11 cellular contexts compared by ENCODE assay signal in genomic region chr4:93749351-93749761, GRCh38.
DNase-seq lines count a peak whose midpoint lies in the region; ATAC-seq and TF ChIP-seq lines count a peak whose summit lies in the region.
"Had no signal": no experiment of that assay in that cellular context is flagged by ENCODE, and none has a peak within 500 bp of the region (broad histone marks: within the 10 kb centered on the region; RNA-seq: fewer than 3 reads in every experiment).

No MANE protein-coding gene starts in this region.

- no peaks in the 10 kb centered on the region for H3K27me3 ChIP-seq in testis

- H3K9me3 ChIP-seq in testis, result no peaks in the 10 kb centered on the region
- H3K9me3 ChIP-seq: psoas muscle had no signal

- H3K4me1 ChIP-seq in testis, result no peaks in the 10 kb centered on the region
- H3K4me1 ChIP-seq: psoas muscle had no signal

- no peak for TF ChIP-seq CTCF in GM12865 (IDR thresholded peaks at IDR 0.05; ENCODE audit: insufficient read depth, low read depth, low read length, missing control alignments)
- TF ChIP-seq CTCF in testis (IDR thresholded peaks at IDR 0.05), result no peak
- no peak for TF ChIP-seq CTCF in glutamatergic neuron (IDR thresholded peaks at IDR 0.05; ENCODE audit: partially characterized antibody, unreplicated experiment)

- no peaks in the 10 kb centered on the region for H3K36me3 ChIP-seq in testis (ENCODE audit: low read depth, missing control alignments)

- peak overlapping the region; percentile 4 for H3K4me3 ChIP-seq in GM12865 (ENCODE audit: low read depth, low read length)
- H3K4me3 ChIP-seq in testis, result no peak overlapping the region
- H3K4me3 ChIP-seq: K562, psoas muscle had no signal

- peak; percentile 63 for DNase-seq in GM12865 (ENCODE audit: low read depth)
- no peak for DNase-seq in testis
- DNase-seq in NCI-H1694 (lab: John Stamatoyannopoulos, UW), result no peak
- DNase-seq in glutamatergic neuron, result no peak
- DNase-seq in DMS114 treated with DMSO at 0.1 percent for 48 hours (lab: John Stamatoyannopoulos, UW; ENCODE audit: unreplicated experiment), result no peak
- DNase-seq: NCI-H524, psoas muscle had no signal

- no peak for TF ChIP-seq POLR2A in testis (IDR thresholded peaks at IDR 0.05)

- peaks cover 2% of the 10 kb centered on the region for H3K9me3 Mint-ChIP-seq in glutamatergic neuron (ENCODE audit: unreplicated experiment)

- intact Hi-C loops in testis (cut with DNase I; ENCODE audit: low total_unique reads), result no loop called here

- H3K27ac Mint-ChIP-seq in glutamatergic neuron (ENCODE audit: unreplicated experiment), result no peak overlapping the region

- WGBS in testis, 2 donors, result 90% methylated on average over 3 of the region's 3 CpGs

- H3K27ac ChIP-seq in testis, result no peak overlapping the region
- H3K27ac ChIP-seq: psoas muscle had no signal

- H3K36me3 Mint-ChIP-seq in glutamatergic neuron (ENCODE audit: unreplicated experiment), result no peaks in the 10 kb centered on the region

- H3K4me1 Mint-ChIP-seq in glutamatergic neuron (ENCODE audit: low read depth, unreplicated experiment), result peaks cover 7% of the 10 kb centered on the region

- ATAC-seq in GM19395 (IDR thresholded peaks at IDR 0.05; ENCODE audit: unreplicated experiment) (peak; percentile 81), HG02852 (IDR thresholded peaks at IDR 0.05; ENCODE audit: unreplicated experiment) (peak; percentile 82), HG03565 (IDR thresholded peaks at IDR 0.05; ENCODE audit: unreplicated experiment) (peak; percentile 81)
- ATAC-seq: K562, psoas muscle had no signal

- no peak overlapping the region for H3K4me3 Mint-ChIP-seq in glutamatergic neuron (ENCODE audit: unreplicated experiment)

- no peaks in the 10 kb centered on the region for H3K27me3 Mint-ChIP-seq in glutamatergic neuron (ENCODE audit: unreplicated experiment)
